In genomic region chr4:178471994-178472393, GRCh38 we compare ENCODE assay signal across 24 cellular contexts.
"Had no signal": no experiment of that assay in that cellular context is flagged by ENCODE, and none has a peak within 500 bp of the region (broad histone marks: within the 10 kb centered on the region; RNA-seq: fewer than 3 reads in every experiment).

No MANE protein-coding gene starts in this region.

- ATAC-seq: effector memory CD8-positive, alpha-beta T cell; foreskin keratinocyte; gastrocnemius medialis; heart left ventricle; left cardiac atrium; left lung; left ventricle myocardium superior; lower lobe of right lung; mucosa of descending colon; naive thymus-derived CD8-positive, alpha-beta T cell had no signal

- H3K27ac Mint-ChIP-seq: dendritic cell treated with granulocyte-macrophage colony-stimulating factor and Interleukin-4, amounts not matched to agents 40 ng/mL and 50 ng/mL, for 4 days; effector memory CD8-positive, alpha-beta T cell; endodermal cell; immature natural killer cell; mesothelial cell of epicardium; naive B cell; naive thymus-derived CD8-positive, alpha-beta T cell had no signal

- FAIRE-seq: endothelial cell of umbilical vein had no signal

- H3K4me1 ChIP-seq: colonic mucosa, esophagus muscularis mucosa, foreskin keratinocyte, gastrocnemius medialis, heart left ventricle, left lung, lower lobe of right lung had no signal

- H3K9me3 ChIP-seq: colonic mucosa, esophagus muscularis mucosa, gastrocnemius medialis, heart left ventricle, left lung, lower lobe of right lung, mucosa of descending colon had no signal

- H3K36me3 ChIP-seq: colonic mucosa, esophagus muscularis mucosa, gastrocnemius medialis, heart left ventricle, left lung, lower lobe of right lung had no signal

- H3K27me3 Mint-ChIP-seq: dendritic cell treated with granulocyte-macrophage colony-stimulating factor and Interleukin-4, amounts not matched to agents 40 ng/mL and 50 ng/mL, for 4 days; effector memory CD8-positive, alpha-beta T cell; naive B cell; naive thymus-derived CD8-positive, alpha-beta T cell had no signal

- H3K4me3 ChIP-seq: colonic mucosa, esophagus muscularis mucosa, gastrocnemius medialis, heart left ventricle, hepatocyte, left lung, lower lobe of right lung, mucosa of descending colon had no signal

- H3K9me3 Mint-ChIP-seq: endodermal cell, mesothelial cell of epicardium had no signal

- H3K4me3 Mint-ChIP-seq: dendritic cell treated with granulocyte-macrophage colony-stimulating factor and Interleukin-4, amounts not matched to agents 40 ng/mL and 50 ng/mL, for 4 days; effector memory CD8-positive, alpha-beta T cell; endodermal cell; immature natural killer cell; mesothelial cell of epicardium; naive B cell; naive thymus-derived CD8-positive, alpha-beta T cell had no signal

- DNase-seq: colonic mucosa; cortex of kidney; effector CD8-positive, alpha-beta T cell; effector memory CD8-positive, alpha-beta T cell; endodermal cell; foreskin keratinocyte; gastrocnemius medialis; heart left ventricle; hypothalamus; immature natural killer cell; islet precursor cell; left cardiac atrium; left lung; left ventricle myocardium superior; lower lobe of right lung; mesenchymal stem cell; mucosa of descending colon; naive B cell; naive thymus-derived CD8-positive, alpha-beta T cell had no signal

- H3K27ac ChIP-seq: colonic mucosa, esophagus muscularis mucosa, foreskin keratinocyte, gastrocnemius medialis, heart left ventricle, hepatocyte, left lung, lower lobe of right lung had no signal

- H3K36me3 Mint-ChIP-seq: immature natural killer cell, mesothelial cell of epicardium, naive B cell had no signal

- H3K4me1 Mint-ChIP-seq: endodermal cell; immature natural killer cell; mesothelial cell of epicardium; naive B cell; naive thymus-derived CD8-positive, alpha-beta T cell had no signal
